11 cellular contexts compared by ENCODE assay signal in genomic region chr1:22447581-22448215, GRCh38. TPM values are rescaled to one million over a fixed set of nuclear protein-coding genes. Genes with fewer than 3 reads are reported as not detected.
DNase-seq lines count a peak whose midpoint lies in the region; ATAC-seq and TF ChIP-seq lines count a peak whose summit lies in the region.
"Had no signal": no experiment of that assay in that cellular context is flagged by ENCODE, and none has a peak within 500 bp of the region (broad histone marks: within the 10 kb centered on the region; RNA-seq: fewer than 3 reads in every experiment).

No MANE protein-coding gene starts in this region.

- H3K36me3 ChIP-seq in upper lobe of left lung: no peaks in the 10 kb centered on the region
- H3K36me3 ChIP-seq: lower lobe of right lung had no signal

- H3K4me1 Mint-ChIP-seq in effector memory CD8-positive, alpha-beta T cell (ENCODE audit: low read depth in 2 of 2): peaks cover 11 to 12% of the 10 kb centered on the region in 2 donors

- H3K4me3 ChIP-seq in right cardiac atrium (ENCODE audit: low read length) (no peak overlapping the region), upper lobe of left lung (no peak overlapping the region)
- H3K4me3 ChIP-seq: GM12878, lower lobe of right lung had no signal

- no peaks in the 10 kb centered on the region for H3K9me3 ChIP-seq in right cardiac atrium (ENCODE audit: control insufficient read depth, low read length)
- H3K9me3 ChIP-seq in upper lobe of left lung: no peaks in the 10 kb centered on the region
- H3K9me3 ChIP-seq: lower lobe of right lung had no signal

- no peak for TF ChIP-seq POLR2A in upper lobe of left lung (IDR thresholded peaks at IDR 0.05)

- peak overlapping the region; percentile 70 for H3K27ac ChIP-seq in right cardiac atrium (ENCODE audit: low read length)
- no peak overlapping the region for H3K27ac ChIP-seq in upper lobe of left lung
- H3K27ac ChIP-seq: lower lobe of right lung had no signal

- WGBS in right cardiac atrium: 33% methylated on average over 6 of the region's 6 CpGs
- WGBS in upper lobe of left lung, 2 donors: 57 to 66% methylated on average over 6 of the region's 6 CpGs

- TF ChIP-seq CTCF in upper lobe of left lung (IDR thresholded peaks at IDR 0.05): no peak

- H3K4me3 Mint-ChIP-seq in effector memory CD8-positive, alpha-beta T cell: no peak overlapping the region
- H3K4me3 Mint-ChIP-seq: activated CD4-positive, alpha-beta memory T cell treated with anti-CD3 and anti-CD28 coated beads for 36 hours had no signal

- H3K27me3 ChIP-seq in right cardiac atrium (ENCODE audit: control insufficient read depth, insufficient read depth): no peaks in the 10 kb centered on the region
- no peaks in the 10 kb centered on the region for H3K27me3 ChIP-seq in upper lobe of left lung

- DNase-seq in HPDE6-E6E7 (ENCODE audit: extremely low spot score): peak; percentile 17
- DNase-seq in astrocyte of the hippocampus (ENCODE audit: low read depth, low spot score): peak; percentile 56
- DNase-seq in right cardiac atrium: no peak
- peak; percentile 49 for DNase-seq in superior temporal gyrus (ENCODE audit: extremely low spot score)
- no peak for DNase-seq in effector memory CD8-positive, alpha-beta T cell
- no peak for DNase-seq in upper lobe of left lung
- DNase-seq: activated CD4-positive, alpha-beta memory T cell treated with anti-CD3 and anti-CD28 coated beads for 36 hours; lower lobe of right lung; NCI-H510A treated with DMSO at 0.1 percent for 48 hours had no signal

- H3K4me1 ChIP-seq in right cardiac atrium (ENCODE audit: control insufficient read depth, insufficient read depth, low read length) (peaks cover 1% of the 10 kb centered on the region), upper lobe of left lung (peaks cover under 1 to 9% (median 1%) of the 10 kb centered on the region in 4 donors)

- ATAC-seq in right cardiac atrium (no peak), GM18858 (IDR thresholded peaks at IDR 0.05; ENCODE audit: unreplicated experiment) (no peak), upper lobe of left lung (ENCODE audit: low FRiP score in 2 of 2) (no peak)
- ATAC-seq in effector memory CD8-positive, alpha-beta T cell (replicated peaks): no peak
- ATAC-seq: GM12878, lower lobe of right lung had no signal

- H3K27ac Mint-ChIP-seq in effector memory CD8-positive, alpha-beta T cell: no peak overlapping the region
- H3K27ac Mint-ChIP-seq: activated CD4-positive, alpha-beta memory T cell treated with anti-CD3 and anti-CD28 coated beads for 36 hours had no signal

- H3K36me3 Mint-ChIP-seq in effector memory CD8-positive, alpha-beta T cell (ENCODE audit: insufficient read depth): peaks cover 16% of the 10 kb centered on the region
- H3K36me3 Mint-ChIP-seq: activated CD4-positive, alpha-beta memory T cell treated with anti-CD3 and anti-CD28 coated beads for 36 hours had no signal

- no peak for TF ChIP-seq EP300 in upper lobe of left lung (IDR thresholded peaks at IDR 0.05)

- H3K9me3 Mint-ChIP-seq in effector memory CD8-positive, alpha-beta T cell: no peaks in the 10 kb centered on the region
- H3K9me3 Mint-ChIP-seq: activated CD4-positive, alpha-beta memory T cell treated with anti-CD3 and anti-CD28 coated beads for 36 hours had no signal

- H3K27me3 Mint-ChIP-seq in effector memory CD8-positive, alpha-beta T cell: peaks cover 25 to 29% of the 10 kb centered on the region in 2 donors

- intact Hi-C loops in right cardiac atrium (cut with DNase I): no loop called here

RNA-seq across cellular contexts. Expression of gene ZBTB40, which starts 4.0 kb away (rescaled TPM):
- total RNA-seq in right cardiac atrium (10 to 100 TPM; 10.7 to 17.7 (median 14.9) TPM), upper lobe of left lung (10 to 100 TPM; 18.1 to 62.9 (median 24.1) TPM)
- polyA plus RNA-seq in right cardiac atrium: 5.3 TPM

Comparison
In these comparisons a context has a peak if more than half of its experiments do, and no peak if none do; other contexts are left out.
1. DNase-seq: peak in HPDE6-E6E7 (single experiment), astrocyte of the hippocampus (single experiment) and superior temporal gyrus (single experiment); none in right cardiac atrium (0 of 3), effector memory CD8-positive, alpha-beta T cell (0 of 3) and upper lobe of left lung (0 of 2).